ENCODE assay signal across 8 cellular contexts in genomic region chrX:40154229-40154852, GRCh38. TPM values are rescaled to one million over a fixed set of nuclear protein-coding genes. Genes with fewer than 3 reads are reported as not detected.
A peak's percentile ranks its signal among the peaks of the same experiment; 100 is the strongest.
DNase-seq lines count a peak whose midpoint lies in the region; ATAC-seq and TF ChIP-seq lines count a peak whose summit lies in the region.

No MANE protein-coding gene starts in this region.

- H4K20me1 ChIP-seq in SU-DHL-6 (ENCODE audit: low read depth, low read length): no peaks in the 10 kb centered on the region

- H3K9me3 ChIP-seq in SU-DHL-6 (ENCODE audit: insufficient read depth, low read length) (no peaks in the 10 kb centered on the region), neutrophil (no peaks in the 10 kb centered on the region)

- H3K4me3 ChIP-seq in SU-DHL-6 (ENCODE audit: insufficient read depth, low read length, poor library complexity, severe bottlenecking) (peak overlapping the region; percentile 26), fibroblast of pulmonary artery (replicated peaks; ENCODE audit: low read depth, low read length) (peak overlapping the region; percentile 36), neutrophil (ENCODE audit: low read depth in 1 of 2, low read length in 1 of 2) (peak overlapping the region; percentile 62 to 68)

- ATAC-seq in HG03469 (IDR thresholded peaks at IDR 0.05; ENCODE audit: unreplicated experiment): no peak
- no peak for ATAC-seq in HG03280 (IDR thresholded peaks at IDR 0.05; ENCODE audit: unreplicated experiment)
- no peak for ATAC-seq in GM21619 (IDR thresholded peaks at IDR 0.05; ENCODE audit: unreplicated experiment)

- DNase-seq in DMS114 treated with DMSO at 0.1 percent for 48 hours (lab: John Stamatoyannopoulos, UW; ENCODE audit: unreplicated experiment) (peak; percentile 22), LHCN-M2 (ENCODE audit: low read depth) (peak; percentile 72), fibroblast of pulmonary artery (ENCODE audit: low read depth) (peak; percentile 45)

- no peaks in the 10 kb centered on the region for H3K36me3 ChIP-seq in SU-DHL-6 (ENCODE audit: low read length)
- no peaks in the 10 kb centered on the region for H3K36me3 ChIP-seq in neutrophil

- H2AFZ ChIP-seq in SU-DHL-6 (ENCODE audit: low read depth, low read length, severe bottlenecking): no peak overlapping the region

- no peaks in the 10 kb centered on the region for H3K79me2 ChIP-seq in SU-DHL-6 (ENCODE audit: insufficient read depth, low read length)

- H3F3A ChIP-seq in SU-DHL-6 (ENCODE audit: insufficient read depth): no peaks in the 10 kb centered on the region

- H3K9me2 ChIP-seq in SU-DHL-6 (replicated peaks; ENCODE audit: insufficient read depth, low read length): no peaks in the 10 kb centered on the region

- TF ChIP-seq CTCF in SU-DHL-6 (IDR thresholded peaks at IDR 0.05; ENCODE audit: insufficient read depth, low read length, poor library complexity, severe bottlenecking): no peak
- no peak for TF ChIP-seq CTCF in fibroblast of pulmonary artery (IDR thresholded peaks at IDR 0.05; ENCODE audit: low read length, missing control alignments)
- no peak for TF ChIP-seq CTCF in neutrophil (IDR thresholded peaks at IDR 0.05)

- no peak overlapping the region for H3K9ac ChIP-seq in SU-DHL-6 (ENCODE audit: low read length)

- peak overlapping the region; percentile 62 for H3K4me2 ChIP-seq in SU-DHL-6 (ENCODE audit: low read depth, low read length, poor library complexity, severe bottlenecking)

- H3K27me3 ChIP-seq in SU-DHL-6 (ENCODE audit: low read length) (no peaks in the 10 kb centered on the region), neutrophil (no peaks in the 10 kb centered on the region)

- peaks cover 62 to 71% of the 10 kb centered on the region in 2 experiments for H3K4me1 ChIP-seq in neutrophil (ENCODE audit: control insufficient read depth in 1 of 2, insufficient read depth in 1 of 2, low read depth in 1 of 2, low read length in 1 of 2)

- H3K27ac ChIP-seq in SU-DHL-6 (ENCODE audit: low read depth, low read length): no peak overlapping the region
- H3K27ac ChIP-seq in neutrophil: peak overlapping the region; percentile 73

RNA-seq across cellular contexts. Expression of gene BCOR, which starts 56.6 kb away (rescaled TPM):
- 17.7 and 18.8 TPM in 2 replicates for total RNA-seq in LHCN-M2 (2014; rRNA removed)
- polyA plus RNA-seq in LHCN-M2 (2012): 13.1 TPM

Comparison
In these comparisons a context has a peak if more than half of its experiments do, and no peak if none do; other contexts are left out.
1. DNase-seq: peak in every context shown above with its lines; median percentile 72 in LHCN-M2; 45 in fibroblast of pulmonary artery; 22 in DMS114 treated with DMSO at 0.1 percent for 48 hours.